In genomic region chr14:91241848-91242247, GRCh38 we compare ENCODE assay signal across 10 cellular contexts. TPM values are rescaled to one million over a fixed set of nuclear protein-coding genes. Genes with fewer than 3 reads are reported as not detected.
A peak's percentile ranks its signal among the peaks of the same experiment; 100 is the strongest.
DNase-seq lines count a peak whose midpoint lies in the region; ATAC-seq and TF ChIP-seq lines count a peak whose summit lies in the region.
"Had no signal": no experiment of that assay in that cellular context is flagged by ENCODE, and none has a peak within 500 bp of the region (broad histone marks: within the 10 kb centered on the region; RNA-seq: fewer than 3 reads in every experiment).

No MANE protein-coding gene starts in this region.

- no peak overlapping the region for H4K91ac ChIP-seq in mesenchymal stem cell (ENCODE audit: low read length)

- in situ Hi-C loops in gastrocnemius medialis (cut with MboI; ENCODE audit: low sequenced_read_pairs in 4 of 4), result no loop called here
- in situ Hi-C loops in mammary epithelial cell (cut with MboI; ENCODE audit: low sequenced_read_pairs in 2 of 2), result no loop called here

- BruUV-seq in mammary epithelial cell (replicated peaks; lab: Mats Ljungman, UMichigan), result no TSS peak

- CTCF ChIA-PET in mammary epithelial cell (lab: Charles Lee; ENCODE audit: low non-redundant PET), result no interaction called here

- H3K27ac ChIP-seq in mesenchymal stem cell (ENCODE audit: low read length, poor library complexity, severe bottlenecking) (no peak overlapping the region), gastrocnemius medialis (no peak overlapping the region), mammary epithelial cell (ENCODE audit: insufficient read depth, low read depth, low read length) (no peak overlapping the region)

- H3K4me1 ChIP-seq in mesenchymal stem cell (ENCODE audit: control insufficient read depth, insufficient read depth, low read depth, low read length) (peaks cover 31% of the 10 kb centered on the region), gastrocnemius medialis (no peaks in the 10 kb centered on the region), mammary epithelial cell (ENCODE audit: insufficient read depth, low read length) (no peaks in the 10 kb centered on the region)

- intact Hi-C loops in gastrocnemius medialis (cut with DNase I; ENCODE audit: low total_unique reads) (no loop called here), mammary epithelial cell (cut with micrococcal nuclease) (no loop called here)

- H3K4ac ChIP-seq in mesenchymal stem cell (ENCODE audit: low read depth in 1 of 2, low read length in 2 of 2), result no peak overlapping the region

- H3K14ac ChIP-seq in mesenchymal stem cell (ENCODE audit: low read length in 2 of 2), result no peak overlapping the region

- DNase-seq in NOMO-1 treated with DMSO at 0.1 percent for 48 hours (lab: John Stamatoyannopoulos, UW; ENCODE audit: unreplicated experiment) (peak; percentile 99), mesenchymal stem cell (no peak), ecto neural progenitor cell (ENCODE audit: low spot score) (no peak), gastrocnemius medialis (no peak), mammary epithelial cell (no peak), DMS 273 treated with DMSO at 0.1 percent for 48 hours (lab: John Stamatoyannopoulos, UW) (no peak)
- DNase-seq: foreskin fibroblast, GOT3 had no signal

- no peaks in the 10 kb centered on the region for H3K9me3 ChIP-seq in mesenchymal stem cell (ENCODE audit: control insufficient read depth, low read length)
- H3K9me3 ChIP-seq in gastrocnemius medialis, result no peaks in the 10 kb centered on the region
- no peaks in the 10 kb centered on the region for H3K9me3 ChIP-seq in mammary epithelial cell (replicated peaks; ENCODE audit: insufficient read depth, low read length)

- dilution Hi-C loops in mammary epithelial cell (cut with HindIII; ENCODE audit: low sequenced_read_pairs), result no loop called here

- ATAC-seq in GM18505 (IDR thresholded peaks at IDR 0.05; ENCODE audit: unreplicated experiment) (peak; percentile 65), GM21786 (IDR thresholded peaks at IDR 0.05; ENCODE audit: unreplicated experiment) (peak; percentile 66), gastrocnemius medialis (no peak)

- H2AFZ ChIP-seq in mesenchymal stem cell (ENCODE audit: low read depth, low read length) (no peak overlapping the region), mammary epithelial cell (ENCODE audit: low read depth, low read length) (no peak overlapping the region)

- H2BK120ac ChIP-seq in mesenchymal stem cell (ENCODE audit: low read depth, low read length), result no peak overlapping the region

- H3K36me3 ChIP-seq in mesenchymal stem cell (ENCODE audit: control insufficient read depth in 1 of 2, insufficient read depth in 2 of 2, low read depth in 1 of 2, low read length in 2 of 2), result peaks cover 0 to 11% of the 10 kb centered on the region in 2 experiments
- H3K36me3 ChIP-seq in gastrocnemius medialis, result no peaks in the 10 kb centered on the region
- H3K36me3 ChIP-seq in mammary epithelial cell (ENCODE audit: insufficient read depth, low read length), result no peaks in the 10 kb centered on the region

- no peaks in the 10 kb centered on the region for H3K27me3 ChIP-seq in mesenchymal stem cell (ENCODE audit: control insufficient read depth in 1 of 2, insufficient read depth in 1 of 2, low read length in 2 of 2)
- H3K27me3 ChIP-seq in gastrocnemius medialis, result no peaks in the 10 kb centered on the region
- H3K27me3 ChIP-seq in mammary epithelial cell (ENCODE audit: insufficient read depth, low read length), result no peaks in the 10 kb centered on the region

- WGBS in mesenchymal stem cell, result 87% methylated on average over 8 of the region's 8 CpGs
- WGBS in mammary epithelial cell (ENCODE audit: low coverage, missing lambda C conversion rate), result 77% methylated on average over 8 of the region's 8 CpGs

- no peak overlapping the region for H3K18ac ChIP-seq in mesenchymal stem cell (ENCODE audit: low read depth in 1 of 2, low read length in 2 of 2)

- H2AK5ac ChIP-seq in mesenchymal stem cell (ENCODE audit: low read length, severe bottlenecking), result peak overlapping the region; percentile 39

- no peak for TF ChIP-seq CTCF in gastrocnemius medialis (IDR thresholded peaks at IDR 0.05 in 4 of 5, conservative IDR thresholded peaks at IDR 0.05 in 1 of 5)
- no peak for TF ChIP-seq CTCF in mammary epithelial cell (conservative IDR thresholded peaks at IDR 0.05 in 1 of 2, IDR thresholded peaks at IDR 0.05 in 1 of 2; ENCODE audit: extremely low read depth in 1 of 2, insufficient read depth in 1 of 2, low read depth in 1 of 2, low read length in 2 of 2)

- H4K20me1 ChIP-seq in mammary epithelial cell (ENCODE audit: insufficient read depth, low read length), result no peaks in the 10 kb centered on the region

- H3K4me3 ChIP-seq in mesenchymal stem cell (ENCODE audit: insufficient read depth in 1 of 2, low read depth in 1 of 2, low read length in 2 of 2) (peak overlapping the region in 1 of 2 experiments; percentile 67), gastrocnemius medialis (no peak overlapping the region), mammary epithelial cell (replicated peaks in 1 of 3; ENCODE audit: insufficient read depth in 1 of 3, low read depth in 2 of 3, low read length in 3 of 3) (no peak overlapping the region)

- no peak overlapping the region for H3K23ac ChIP-seq in mesenchymal stem cell (ENCODE audit: low read length in 2 of 2)

- H2BK5ac ChIP-seq in mesenchymal stem cell (ENCODE audit: low read depth, low read length, poor library complexity, severe bottlenecking), result no peak overlapping the region

- H4K8ac ChIP-seq in mesenchymal stem cell (ENCODE audit: low read length), result no peak overlapping the region

- no peak overlapping the region for H3K4me2 ChIP-seq in mesenchymal stem cell (ENCODE audit: low read length, poor library complexity, severe bottlenecking)
- no peak overlapping the region for H3K4me2 ChIP-seq in mammary epithelial cell (ENCODE audit: insufficient read depth, low read depth, low read length)

- H3K9ac ChIP-seq in mesenchymal stem cell (ENCODE audit: low read length) (no peak overlapping the region), mammary epithelial cell (ENCODE audit: insufficient read depth, low read length) (no peak overlapping the region)

- no peak overlapping the region for H2BK12ac ChIP-seq in mesenchymal stem cell (ENCODE audit: low read length in 2 of 2)

- TF ChIP-seq POLR2A in GM18505 (IDR thresholded peaks at IDR 0.05; ENCODE audit: borderline replicate concordance, extremely low read depth, insufficient read depth, insufficient read length), result no peak
- TF ChIP-seq POLR2A in gastrocnemius medialis (IDR thresholded peaks at IDR 0.05), result no peak

- no peak overlapping the region for H2BK15ac ChIP-seq in mesenchymal stem cell (ENCODE audit: low read depth, poor library complexity, severe bottlenecking)

- H3K79me1 ChIP-seq in mesenchymal stem cell (replicated peaks; ENCODE audit: low read length, poor library complexity, severe bottlenecking), result peaks cover 5% of the 10 kb centered on the region

- H3K79me2 ChIP-seq in mammary epithelial cell (ENCODE audit: insufficient read depth, low read length), result no peaks in the 10 kb centered on the region

RNA-seq across cellular contexts. Expression of gene GPR68, which starts 2.7 kb away (rescaled TPM):
- 0.73 TPM for polyA plus RNA-seq in mesenchymal stem cell (2013, experiment 1 of 2)
- 0.55 TPM for polyA plus RNA-seq in mesenchymal stem cell (2013, experiment 2 of 2)
- total RNA-seq in gastrocnemius medialis, result under 1 TPM in 1 of 4 donors, not detected in 3; 0.07 TPM
- under 1 TPM in 1 of 2 donors, not detected in 1; 0.83 TPM for total RNA-seq in mammary epithelial cell
- polyA plus RNA-seq in mammary epithelial cell, result 0.06 TPM
- polyA minus RNA-seq in mammary epithelial cell, result not detected

Comparison
In these comparisons a context has a peak if more than half of its experiments do, and no peak if none do; other contexts are left out.
1. ATAC-seq: peak in GM18505 (single experiment) and GM21786 (single experiment); none in gastrocnemius medialis (0 of 2).